Comparison of ENCODE assay signal across 8 cellular contexts in the genomic region with DNA sequence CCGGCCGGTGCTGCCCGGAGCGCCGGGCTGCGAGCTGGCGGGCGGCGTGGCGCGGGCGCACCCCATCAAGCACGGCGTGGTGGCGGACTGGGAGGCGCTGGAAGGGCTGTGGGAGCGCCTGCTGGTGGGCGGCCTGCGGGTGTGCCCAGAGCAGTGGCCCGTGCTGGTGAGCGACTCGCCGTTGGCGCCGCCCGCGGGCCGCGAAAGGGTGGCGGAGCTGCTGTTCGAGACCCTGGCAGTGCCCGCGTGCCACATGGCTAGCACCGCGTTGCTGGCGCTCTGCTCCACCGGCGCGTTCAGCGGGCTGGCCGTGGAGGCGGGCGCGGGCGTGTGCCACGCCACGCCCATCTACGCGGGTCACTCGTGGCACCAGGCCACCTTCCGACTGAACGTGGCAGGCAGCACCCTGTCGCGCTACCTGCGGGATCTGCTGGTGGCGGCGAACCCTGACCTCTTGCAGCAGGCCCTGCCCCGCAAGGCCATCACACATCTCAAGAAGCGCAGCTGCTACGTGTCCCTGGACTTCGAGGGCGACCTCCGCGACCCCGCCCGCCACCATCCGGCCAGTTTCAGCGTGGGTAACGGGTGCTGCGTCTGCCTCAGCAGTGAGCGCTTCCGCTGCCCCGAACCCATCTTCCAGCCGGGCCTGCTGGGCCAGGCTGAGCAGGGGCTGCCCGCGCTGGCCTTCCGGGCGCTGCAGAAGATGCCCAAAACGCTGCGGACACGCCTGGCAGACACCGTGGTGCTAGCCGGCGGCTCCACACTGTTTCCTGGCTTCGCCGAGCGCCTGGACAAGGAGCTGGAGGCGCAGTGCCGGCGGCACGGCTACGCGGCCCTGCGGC. TPM values are rescaled to one million over a fixed set of nuclear protein-coding genes. Genes with fewer than 3 reads are reported as not detected.
DNase-seq lines count a peak whose midpoint lies in the region; ATAC-seq and TF ChIP-seq lines count a peak whose summit lies in the region.

No MANE protein-coding gene starts in this region.

- H3K4me1 Mint-ChIP-seq in activated CD4-positive, alpha-beta memory T cell treated with anti-CD3 and anti-CD28 coated beads for 36 hours (ENCODE audit: low read depth), result peaks cover 37% of the 10 kb centered on the region
- peaks cover 28% of the 10 kb centered on the region for H3K4me1 Mint-ChIP-seq in mesothelial cell of epicardium
- peaks cover 37% of the 10 kb centered on the region for H3K4me1 Mint-ChIP-seq in stimulated activated naive CD8-positive, alpha-beta T cell treated with anti-CD3 and anti-CD28 coated beads, Interleukin-15, Interleukin-2, amounts not matched to agents 100 ng/mL and 50 ng/mL, for 24 hours (ENCODE audit: low read depth)

- no peaks in the 10 kb centered on the region for H3K9me3 ChIP-seq in effector memory CD4-positive, alpha-beta T cell (ENCODE audit: control insufficient read depth, low read length)

- peak overlapping the region; percentile 64 for H3K27ac ChIP-seq in effector memory CD4-positive, alpha-beta T cell (ENCODE audit: insufficient read depth, low read length, poor library complexity, severe bottlenecking)

- H3K27ac Mint-ChIP-seq in activated CD4-positive, alpha-beta memory T cell treated with anti-CD3 and anti-CD28 coated beads for 36 hours, result peak overlapping the region; percentile 71
- H3K27ac Mint-ChIP-seq in mesothelial cell of epicardium, result no peak overlapping the region
- H3K27ac Mint-ChIP-seq in stimulated activated naive CD8-positive, alpha-beta T cell treated with anti-CD3 and anti-CD28 coated beads, Interleukin-15, Interleukin-2, amounts not matched to agents 100 ng/mL and 50 ng/mL, for 24 hours, result peak overlapping the region; percentile 52

- peak overlapping the region; percentile 78 for H3K4me3 Mint-ChIP-seq in activated CD4-positive, alpha-beta memory T cell treated with anti-CD3 and anti-CD28 coated beads for 36 hours
- H3K4me3 Mint-ChIP-seq in mesothelial cell of epicardium, result peak overlapping the region; percentile 56
- peak overlapping the region; percentile 91 for H3K4me3 Mint-ChIP-seq in stimulated activated naive CD8-positive, alpha-beta T cell treated with anti-CD3 and anti-CD28 coated beads, Interleukin-15, Interleukin-2, amounts not matched to agents 100 ng/mL and 50 ng/mL, for 24 hours

- H3K9me3 Mint-ChIP-seq in activated CD4-positive, alpha-beta memory T cell treated with anti-CD3 and anti-CD28 coated beads for 36 hours, result no peaks in the 10 kb centered on the region
- no peaks in the 10 kb centered on the region for H3K9me3 Mint-ChIP-seq in mesothelial cell of epicardium
- H3K9me3 Mint-ChIP-seq in stimulated activated naive CD8-positive, alpha-beta T cell treated with anti-CD3 and anti-CD28 coated beads, Interleukin-15, Interleukin-2, amounts not matched to agents 100 ng/mL and 50 ng/mL, for 24 hours, result no peaks in the 10 kb centered on the region

- peak; percentile 1 for ATAC-seq in GM21786 (IDR thresholded peaks at IDR 0.05; ENCODE audit: unreplicated experiment)

- H3K36me3 ChIP-seq in effector memory CD4-positive, alpha-beta T cell (ENCODE audit: control insufficient read depth, insufficient read depth, low read length), result no peaks in the 10 kb centered on the region

- H3K27me3 ChIP-seq in effector memory CD4-positive, alpha-beta T cell (replicated peaks; ENCODE audit: control insufficient read depth, insufficient read depth, low read length, poor library complexity, severe bottlenecking), result no peaks in the 10 kb centered on the region

- DNase-seq in ELR (ENCODE audit: low read depth), result peak; percentile 90
- peak; percentile 39 for DNase-seq in NCI-H1105 (lab: John Stamatoyannopoulos, UW)
- peak; percentile 64 for DNase-seq in activated CD4-positive, alpha-beta memory T cell treated with anti-CD3 and anti-CD28 coated beads for 36 hours
- DNase-seq in effector memory CD4-positive, alpha-beta T cell, result peak; percentile 19 to 62 (median 51)
- peak in 1 of 2 experiments; percentile 75 for DNase-seq in mesothelial cell of epicardium (ENCODE audit: low spot score in 2 of 2, unreplicated experiment in 2 of 2)
- DNase-seq in OCI-M1 (lab: John Stamatoyannopoulos, UW), result no peak

- CTCF ChIA-PET in activated CD4-positive, alpha-beta memory T cell treated with anti-CD3 and anti-CD28 coated beads for 36 hours (lab: Charles Lee), result interaction anchor here (0.6 to 5.5 kb wide), 42 partner anchors 8 to 375 kb away, joined by 3 to 55 read pairs (median 6); a partner anchor contains a TSS

- no peaks in the 10 kb centered on the region for H3K36me3 Mint-ChIP-seq in activated CD4-positive, alpha-beta memory T cell treated with anti-CD3 and anti-CD28 coated beads for 36 hours
- peaks cover 14% of the 10 kb centered on the region for H3K36me3 Mint-ChIP-seq in mesothelial cell of epicardium
- peaks cover 4% of the 10 kb centered on the region for H3K36me3 Mint-ChIP-seq in stimulated activated naive CD8-positive, alpha-beta T cell treated with anti-CD3 and anti-CD28 coated beads, Interleukin-15, Interleukin-2, amounts not matched to agents 100 ng/mL and 50 ng/mL, for 24 hours (ENCODE audit: low read depth)

- no peaks in the 10 kb centered on the region for H3K27me3 Mint-ChIP-seq in activated CD4-positive, alpha-beta memory T cell treated with anti-CD3 and anti-CD28 coated beads for 36 hours
- no peaks in the 10 kb centered on the region for H3K27me3 Mint-ChIP-seq in mesothelial cell of epicardium (ENCODE audit: low read depth)
- H3K27me3 Mint-ChIP-seq in stimulated activated naive CD8-positive, alpha-beta T cell treated with anti-CD3 and anti-CD28 coated beads, Interleukin-15, Interleukin-2, amounts not matched to agents 100 ng/mL and 50 ng/mL, for 24 hours, result no peaks in the 10 kb centered on the region

- TF ChIP-seq CTCF in mesothelial cell of epicardium (IDR thresholded peaks at IDR 0.05; ENCODE audit: unreplicated experiment), result peak; percentile 86

- peak overlapping the region; percentile 68 for H3K4me3 ChIP-seq in effector memory CD4-positive, alpha-beta T cell (ENCODE audit: insufficient read depth, low read depth, low read length, poor library complexity, severe bottlenecking)

- intact Hi-C loops in activated CD4-positive, alpha-beta memory T cell treated with anti-CD3 and anti-CD28 coated beads for 36 hours (cut with micrococcal nuclease), result loop anchor here (1.0 to 5.0 kb wide), 3 partner anchors 210 to 265 kb away; a partner anchor contains a TSS

- peaks cover 40% of the 10 kb centered on the region for H3K4me1 ChIP-seq in effector memory CD4-positive, alpha-beta T cell (ENCODE audit: control insufficient read depth, insufficient read depth, low read length, poor library complexity, severe bottlenecking)

- POLR2A ChIA-PET in activated CD4-positive, alpha-beta memory T cell treated with anti-CD3 and anti-CD28 coated beads for 36 hours (lab: Charles Lee), result interaction anchor here (0.7 to 3.0 kb wide), 15 partner anchors 10 to 326 kb away, joined by 3 to 21 read pairs (median 6); a partner anchor contains a TSS

RNA-seq across cellular contexts. Expression of a gene that starts 0.7 kb away (rescaled TPM):
- total RNA-seq in activated CD4-positive, alpha-beta memory T cell treated with anti-CD3 and anti-CD28 coated beads for 36 hours, result 1 to 10 TPM; 1.8 to 2.3 TPM
- total RNA-seq in mesothelial cell of epicardium, result 0.63 to 0.86 TPM (median 0.66 TPM) in 3 replicates

RNA-seq across cellular contexts. Expression of a gene that starts 5.3 kb away (rescaled TPM):
- total RNA-seq in activated CD4-positive, alpha-beta memory T cell treated with anti-CD3 and anti-CD28 coated beads for 36 hours, result under 1 TPM; 0.26 to 0.31 TPM
- 0.09 to 0.20 TPM (median 0.11 TPM) in 3 replicates for total RNA-seq in mesothelial cell of epicardium

RNA-seq across cellular contexts. Expression of a gene that starts 6.8 kb away (rescaled TPM):
- 10 to 100 TPM; 21.0 to 22.7 TPM for total RNA-seq in activated CD4-positive, alpha-beta memory T cell treated with anti-CD3 and anti-CD28 coated beads for 36 hours
- 58.4 to 60.1 TPM (median 58.6 TPM) in 3 replicates for total RNA-seq in mesothelial cell of epicardium

RNA-seq across cellular contexts. Expression of a gene that starts 18.7 kb away (rescaled TPM):
- total RNA-seq in activated CD4-positive, alpha-beta memory T cell treated with anti-CD3 and anti-CD28 coated beads for 36 hours, result 10 to 100 TPM; 66.8 to 67.8 TPM
- 16.7 to 18.1 TPM (median 16.9 TPM) in 3 replicates for total RNA-seq in mesothelial cell of epicardium

RNA-seq across cellular contexts. Expression of a gene that starts 52.6 kb away (rescaled TPM):
- total RNA-seq in activated CD4-positive, alpha-beta memory T cell treated with anti-CD3 and anti-CD28 coated beads for 36 hours, result 10 to 100 TPM in 1 of 2 experiments, 1 to 10 TPM in 1; 8.7 to 11.6 TPM
- total RNA-seq in mesothelial cell of epicardium, result 7.0 to 7.5 TPM (median 7.4 TPM) in 3 replicates
